27 cellular contexts compared by ENCODE assay signal in the genomic region with DNA sequence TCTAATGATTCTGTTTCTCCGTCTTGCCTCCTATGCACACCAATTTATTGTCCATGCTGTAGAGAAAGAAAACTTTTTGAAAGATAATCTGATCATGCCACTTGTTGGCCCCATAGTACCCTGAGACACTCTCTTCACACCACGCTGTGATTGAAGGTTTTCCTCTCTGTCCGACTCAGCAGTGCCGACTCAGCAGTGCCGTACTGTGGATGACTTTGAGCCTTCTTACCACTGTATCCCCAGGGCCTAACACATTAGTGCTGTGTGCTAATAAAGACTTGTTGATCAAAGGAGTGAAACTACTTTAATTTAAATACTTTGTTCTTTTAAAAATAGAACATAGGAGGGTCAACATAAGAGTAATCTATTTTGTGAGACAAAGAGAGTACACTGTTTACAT.
A peak's percentile ranks its signal among the peaks of the same experiment; 100 is the strongest.
DNase-seq lines count a peak whose midpoint lies in the region; ATAC-seq and TF ChIP-seq lines count a peak whose summit lies in the region.
"Had no signal": no experiment of that assay in that cellular context is flagged by ENCODE, and none has a peak within 500 bp of the region (broad histone marks: within the 10 kb centered on the region; RNA-seq: fewer than 3 reads in every experiment).

No MANE protein-coding gene starts in this region.

- peaks cover under 1% of the 10 kb centered on the region for H3K36me3 Mint-ChIP-seq in activated naive CD8-positive, alpha-beta T cell treated with anti-CD3 and anti-CD28 coated beads for 36 hours
- peaks cover 10% of the 10 kb centered on the region for H3K36me3 Mint-ChIP-seq in type B pancreatic cell

- H3K27me3 Mint-ChIP-seq in stimulated activated naive CD8-positive, alpha-beta T cell treated with anti-CD3 and anti-CD28 coated beads, Interleukin-15, amount 100 ng/mL, for 72 hours = no peaks in the 10 kb centered on the region
- no peaks in the 10 kb centered on the region for H3K27me3 Mint-ChIP-seq in activated naive CD8-positive, alpha-beta T cell treated with anti-CD3 and anti-CD28 coated beads for 36 hours
- no peaks in the 10 kb centered on the region for H3K27me3 Mint-ChIP-seq in type B pancreatic cell
- H3K27me3 Mint-ChIP-seq: activated T-cell treated with anti-CD3 and anti-CD28 coated beads, Interleukin-2, amount 50 U/mL, for 24 hours; brain had no signal

- TF ChIP-seq POLR2A in heart left ventricle (IDR thresholded peaks at IDR 0.05) = no peak

- intact Hi-C loops in heart left ventricle (cut with DNase I) = loop anchor here in 6 of 10 donors (10.0 kb wide), 5 partner anchors 640 to 900 kb away; a partner anchor contains a TSS

- H3K36me3 ChIP-seq in heart left ventricle = peaks cover 0 to 45% (median 7%) of the 10 kb centered on the region in 9 donors
- H3K36me3 ChIP-seq: gastrocnemius medialis, HAP-1, SJSA1, upper lobe of left lung, WERI-Rb-1 had no signal

- H3K9me3 Mint-ChIP-seq in stimulated activated naive CD8-positive, alpha-beta T cell treated with anti-CD3 and anti-CD28 coated beads, Interleukin-15, amount 100 ng/mL, for 72 hours = no peaks in the 10 kb centered on the region
- H3K9me3 Mint-ChIP-seq in activated naive CD8-positive, alpha-beta T cell treated with anti-CD3 and anti-CD28 coated beads for 36 hours = no peaks in the 10 kb centered on the region
- H3K9me3 Mint-ChIP-seq in type B pancreatic cell = no peaks in the 10 kb centered on the region
- H3K9me3 Mint-ChIP-seq: activated T-cell treated with anti-CD3 and anti-CD28 coated beads, Interleukin-2, amount 50 U/mL, for 24 hours; brain; neural crest cell; T-helper 2 cell treated with Interferon-gamma antibody and Interleukin-4, amounts not matched to agents 5 μg/mL and 100 μg/mL, for 36 hours had no signal

- peaks cover 0 to 5% (median 0%) of the 10 kb centered on the region in 12 donors for H3K4me1 ChIP-seq in heart left ventricle
- H3K4me1 ChIP-seq: psoas muscle, SJSA1, upper lobe of left lung had no signal

- WGBS in heart left ventricle, 4 donors = 90 to 95% (median 94%) methylated on average over 5 of the region's 5 CpGs

- no peak for ATAC-seq in stimulated activated naive CD8-positive, alpha-beta T cell treated with anti-CD3 and anti-CD28 coated beads, Interleukin-15, amount 100 ng/mL, for 72 hours
- no peak for ATAC-seq in stimulated activated naive CD8-positive, alpha-beta T cell treated with anti-CD3 and anti-CD28 coated beads, Interleukin-15, Interleukin-2, amounts not matched to agents 100 U/mL and 50 U/mL, for 24 hours
- ATAC-seq in heart left ventricle = no peak
- no peak for ATAC-seq in HG02623 (IDR thresholded peaks at IDR 0.05; ENCODE audit: unreplicated experiment)
- ATAC-seq: activated CD8-positive, alpha-beta T cell treated with anti-CD3 and anti-CD28 coated beads, Interleukin-2, amount 10 ng/mL, durations not matched to agents 7 days and 5 days; gastrocnemius medialis; Panc1 had no signal

- H3K27ac ChIP-seq in heart left ventricle = no peak overlapping the region
- H3K27ac ChIP-seq: gastrocnemius medialis, psoas muscle, SJSA1, WERI-Rb-1 had no signal

- no peaks in the 10 kb centered on the region for H3K27me3 ChIP-seq in heart left ventricle
- H3K27me3 ChIP-seq: gastrocnemius medialis, SJSA1, upper lobe of left lung had no signal

- TF ChIP-seq CTCF in type B pancreatic cell (conservative IDR thresholded peaks at IDR 0.05) (no peak), heart left ventricle (IDR thresholded peaks at IDR 0.05) (no peak)

- H3K9me3 ChIP-seq in heart left ventricle = no peaks in the 10 kb centered on the region
- H3K9me3 ChIP-seq: gastrocnemius medialis, HAP-1, psoas muscle, SJSA1, upper lobe of left lung had no signal

- DNase-seq in stimulated activated naive CD8-positive, alpha-beta T cell treated with anti-CD3 and anti-CD28 coated beads, Interleukin-15, amount 100 ng/mL, for 72 hours = no peak
- DNase-seq in stimulated activated naive CD8-positive, alpha-beta T cell treated with anti-CD3 and anti-CD28 coated beads, Interleukin-15, Interleukin-2, amounts not matched to agents 100 U/mL and 50 U/mL, for 24 hours = no peak
- DNase-seq in activated naive CD8-positive, alpha-beta T cell treated with anti-CD3 and anti-CD28 coated beads for 36 hours = no peak
- DNase-seq in foreskin melanocyte (peak; percentile 42), type B pancreatic cell (ENCODE audit: extremely low spot score, unreplicated experiment) (no peak), heart left ventricle (no peak), NCI-H1048 (lab: John Stamatoyannopoulos, UW) (no peak)
- DNase-seq: activated CD8-positive, alpha-beta T cell treated with anti-CD3 and anti-CD28 coated beads, Interleukin-2, amount 10 ng/mL, durations not matched to agents 7 days and 5 days; activated T-cell treated with anti-CD3 and anti-CD28 coated beads, Interleukin-2, amount 50 U/mL, for 24 hours; cortex of kidney; gastrocnemius medialis; mesenchymal stem cell; NCI-H1105; NCI-H2107; NCI-H510A treated with DMSO at 0.1 percent for 48 hours; NK-92 treated with Interleukin-12 subunit alpha and Interleukin-12 subunit beta, amount 100 ng/mL, for 24 hours; psoas muscle; stimulated activated CD4-positive, alpha-beta T cell treated with anti-CD3 and anti-CD28 coated beads, Interleukin-4, amount 100 ng/mL, for 4 hours; upper lobe of left lung; WERI-Rb-1 had no signal

- peak overlapping the region; percentile 38 to 89 for H3K27ac Mint-ChIP-seq in stimulated activated naive CD8-positive, alpha-beta T cell treated with anti-CD3 and anti-CD28 coated beads, Interleukin-15, amount 100 ng/mL, for 72 hours
- H3K27ac Mint-ChIP-seq in activated naive CD8-positive, alpha-beta T cell treated with anti-CD3 and anti-CD28 coated beads for 36 hours = peak overlapping the region; percentile 4
- H3K27ac Mint-ChIP-seq in type B pancreatic cell = peak overlapping the region; percentile 99
- H3K27ac Mint-ChIP-seq: activated CD8-positive, alpha-beta T cell treated with anti-CD3 and anti-CD28 coated beads, Interleukin-2, amount 10 ng/mL, durations not matched to agents 7 days and 5 days; brain; T-helper 2 cell treated with Interferon-gamma antibody and Interleukin-4, amounts not matched to agents 5 μg/mL and 100 μg/mL, for 36 hours had no signal

- no peak overlapping the region for H3K4me3 Mint-ChIP-seq in stimulated activated naive CD8-positive, alpha-beta T cell treated with anti-CD3 and anti-CD28 coated beads, Interleukin-15, amount 100 ng/mL, for 72 hours
- no peak overlapping the region for H3K4me3 Mint-ChIP-seq in activated naive CD8-positive, alpha-beta T cell treated with anti-CD3 and anti-CD28 coated beads for 36 hours
- H3K4me3 Mint-ChIP-seq in type B pancreatic cell = peak overlapping the region; percentile 27
- H3K4me3 Mint-ChIP-seq: activated CD8-positive, alpha-beta T cell treated with anti-CD3 and anti-CD28 coated beads, Interleukin-2, amount 10 ng/mL, durations not matched to agents 7 days and 5 days; activated T-cell treated with anti-CD3 and anti-CD28 coated beads, Interleukin-2, amount 50 U/mL, for 24 hours; brain; neural crest cell; T-helper 2 cell treated with Interferon-gamma antibody and Interleukin-4, amounts not matched to agents 5 μg/mL and 100 μg/mL, for 36 hours had no signal

- peaks cover 29% of the 10 kb centered on the region for H3K4me1 Mint-ChIP-seq in stimulated activated naive CD8-positive, alpha-beta T cell treated with anti-CD3 and anti-CD28 coated beads, Interleukin-15, amount 100 ng/mL, for 72 hours
- H3K4me1 Mint-ChIP-seq in activated naive CD8-positive, alpha-beta T cell treated with anti-CD3 and anti-CD28 coated beads for 36 hours = peaks cover 18% of the 10 kb centered on the region
- H3K4me1 Mint-ChIP-seq in type B pancreatic cell (ENCODE audit: unreplicated experiment) = peaks cover 18% of the 10 kb centered on the region
- H3K4me1 Mint-ChIP-seq: neural crest cell had no signal

- H3K4me3 ChIP-seq in heart left ventricle = no peak overlapping the region
- H3K4me3 ChIP-seq: gastrocnemius medialis, HAP-1, psoas muscle, SJSA1, upper lobe of left lung had no signal

Comparison
In these comparisons a context has a peak if more than half of its experiments do, and no peak if none do; other contexts are left out.
1. H3K27ac Mint-ChIP-seq: peak in every context shown above with its lines; median percentile 99 in type B pancreatic cell; 64 in stimulated activated naive CD8-positive, alpha-beta T cell treated with anti-CD3 and anti-CD28 coated beads, Interleukin-15, amount 100 ng/mL, for 72 hours; 4 in activated naive CD8-positive, alpha-beta T cell treated with anti-CD3 and anti-CD28 coated beads for 36 hours.